Comparison of ENCODE assay signal across 20 cellular contexts in the genomic region with DNA sequence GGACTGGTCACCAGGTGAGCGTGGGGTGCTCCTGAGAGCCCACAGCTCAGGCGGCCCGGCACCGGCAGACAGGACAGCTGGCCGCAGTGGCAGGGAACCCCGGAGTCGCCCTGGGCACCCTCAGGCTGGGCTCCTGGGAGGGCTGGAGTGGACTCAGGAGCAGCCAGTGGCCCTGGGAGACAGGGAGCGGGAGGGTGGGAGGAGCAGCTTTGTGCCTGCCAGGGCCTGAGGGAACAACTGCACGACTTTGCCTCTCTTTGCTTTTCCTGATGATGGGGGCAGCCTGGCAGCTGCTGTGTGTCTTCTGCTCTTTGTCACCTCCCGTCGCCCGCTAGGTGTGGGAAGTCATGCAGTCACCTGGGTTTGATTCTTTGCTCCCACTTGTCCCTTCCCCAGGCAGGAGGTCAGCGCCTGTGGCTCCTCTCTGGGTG. TPM values are rescaled to one million over a fixed set of nuclear protein-coding genes. Genes with fewer than 3 reads are reported as not detected.
"Had no signal": no experiment of that assay in that cellular context is flagged by ENCODE, and none has a peak within 500 bp of the region (broad histone marks: within the 10 kb centered on the region; RNA-seq: fewer than 3 reads in every experiment).

No MANE protein-coding gene starts in this region.

- H3K36me3 ChIP-seq: ascending aorta, breast epithelium, ovary, tibial nerve had no signal

- H3K27ac Mint-ChIP-seq: activated CD4-positive, alpha-beta memory T cell treated with anti-CD3 and anti-CD28 coated beads, Interleukin-2, amount 10 ng/mL, durations not matched to agents 7 days and 5 days; activated naive CD4-positive, alpha-beta T cell treated with anti-CD3 and anti-CD28 coated beads for 36 hours; activated T-helper 1 cell treated with anti-CD3 and anti-CD28 coated beads, Interleukin-12 subunit alpha, Interleukin-12 subunit beta, Interleukin-2, Interleukin-4 antibody, amounts not matched to agents 30 ng/mL and 10 ng/mL and 1 ng/mL, durations not matched to agents 14 hours and 24 hours and 36 hours; effector memory CD8-positive, alpha-beta T cell; mesothelial cell of epicardium; stimulated activated naive B cell treated with anti-CD40 and anti-IgM and Interleukin-4, amounts not matched to agents 10 μg/mL and 1 μg/mL and 100 μg/mL, for 72 hours had no signal

- H3K4me1 ChIP-seq: breast epithelium, foreskin keratinocyte had no signal

- H3K36me3 Mint-ChIP-seq: mesothelial cell of epicardium; stimulated activated naive B cell treated with anti-CD40 and anti-IgM and Interleukin-4, amounts not matched to agents 10 μg/mL and 1 μg/mL and 100 μg/mL, for 72 hours had no signal

- H3K4me3 ChIP-seq: ascending aorta, breast epithelium, lung, ovary, SK-N-MC, tibial nerve had no signal

- H3K9me3 ChIP-seq: ascending aorta, breast epithelium, ovary, tibial nerve had no signal

- H3K27me3 ChIP-seq: ascending aorta, breast epithelium, ovary, tibial nerve had no signal

- ATAC-seq: effector memory CD8-positive, alpha-beta T cell; foreskin keratinocyte; stimulated activated naive B cell treated with anti-CD40 and anti-IgM and Interleukin-4, amounts not matched to agents 10 μg/mL and 1 μg/mL and 100 μg/mL, for 72 hours had no signal

- H3K4me3 Mint-ChIP-seq: activated CD4-positive, alpha-beta memory T cell treated with anti-CD3 and anti-CD28 coated beads, Interleukin-2, amount 10 ng/mL, durations not matched to agents 7 days and 5 days; activated naive CD4-positive, alpha-beta T cell treated with anti-CD3 and anti-CD28 coated beads for 36 hours; activated T-helper 1 cell treated with anti-CD3 and anti-CD28 coated beads, Interleukin-12 subunit alpha, Interleukin-12 subunit beta, Interleukin-2, Interleukin-4 antibody, amounts not matched to agents 30 ng/mL and 10 ng/mL and 1 ng/mL, durations not matched to agents 14 hours and 24 hours and 36 hours; effector memory CD8-positive, alpha-beta T cell; mesothelial cell of epicardium; stimulated activated naive B cell treated with anti-CD40 and anti-IgM and Interleukin-4, amounts not matched to agents 10 μg/mL and 1 μg/mL and 100 μg/mL, for 72 hours had no signal

- H3K9me3 Mint-ChIP-seq: activated CD4-positive, alpha-beta memory T cell treated with anti-CD3 and anti-CD28 coated beads, Interleukin-2, amount 10 ng/mL, durations not matched to agents 7 days and 5 days; activated naive CD4-positive, alpha-beta T cell treated with anti-CD3 and anti-CD28 coated beads for 36 hours; activated T-helper 1 cell treated with anti-CD3 and anti-CD28 coated beads, Interleukin-12 subunit alpha, Interleukin-12 subunit beta, Interleukin-2, Interleukin-4 antibody, amounts not matched to agents 30 ng/mL and 10 ng/mL and 1 ng/mL, durations not matched to agents 14 hours and 24 hours and 36 hours; effector memory CD8-positive, alpha-beta T cell; mesothelial cell of epicardium; stimulated activated naive B cell treated with anti-CD40 and anti-IgM and Interleukin-4, amounts not matched to agents 10 μg/mL and 1 μg/mL and 100 μg/mL, for 72 hours had no signal

- DNase-seq: activated CD4-positive, alpha-beta memory T cell treated with anti-CD3 and anti-CD28 coated beads, Interleukin-2, amount 10 ng/mL, durations not matched to agents 7 days and 5 days; activated naive CD4-positive, alpha-beta T cell treated with anti-CD3 and anti-CD28 coated beads for 36 hours; dermis blood vessel endothelial cell; effector memory CD8-positive, alpha-beta T cell; foreskin keratinocyte; stimulated activated CD4-positive, alpha-beta T cell treated with anti-CD3 and anti-CD28 coated beads, Interleukin-2, amount 100 ng/mL, for 48 hours; stimulated activated naive B cell treated with anti-CD40 and anti-IgM and Interleukin-4, amounts not matched to agents 10 μg/mL and 1 μg/mL and 100 μg/mL, for 72 hours; substantia nigra; T-helper 1 cell; T1000 had no signal

- H3K27ac ChIP-seq: ascending aorta, breast epithelium, foreskin keratinocyte, ovary, SK-N-MC, tibial nerve had no signal

RNA-seq across cellular contexts. Expression of a gene that starts 12.2 kb away (rescaled TPM):
- total RNA-seq: activated naive CD4-positive, alpha-beta T cell treated with anti-CD3 and anti-CD28 coated beads for 36 hours; activated T-helper 1 cell treated with anti-CD3 and anti-CD28 coated beads, Interleukin-12 subunit alpha, Interleukin-12 subunit beta, Interleukin-2, Interleukin-4 antibody, amounts not matched to agents 30 ng/mL and 10 ng/mL and 1 ng/mL, durations not matched to agents 14 hours and 24 hours and 36 hours; ascending aorta; cerebellum; dermis blood vessel endothelial cell; foreskin keratinocyte had no signal
- polyA plus RNA-seq: foreskin keratinocyte, neural cell had no signal

RNA-seq across cellular contexts. Expression of a gene that starts 42.3 kb away (rescaled TPM):
- total RNA-seq: activated naive CD4-positive, alpha-beta T cell treated with anti-CD3 and anti-CD28 coated beads for 36 hours; activated T-helper 1 cell treated with anti-CD3 and anti-CD28 coated beads, Interleukin-12 subunit alpha, Interleukin-12 subunit beta, Interleukin-2, Interleukin-4 antibody, amounts not matched to agents 30 ng/mL and 10 ng/mL and 1 ng/mL, durations not matched to agents 14 hours and 24 hours and 36 hours; dermis blood vessel endothelial cell; foreskin keratinocyte had no signal
- polyA plus RNA-seq: foreskin keratinocyte had no signal
